ENCODE assay signal across 18 cellular contexts in the genomic region with DNA sequence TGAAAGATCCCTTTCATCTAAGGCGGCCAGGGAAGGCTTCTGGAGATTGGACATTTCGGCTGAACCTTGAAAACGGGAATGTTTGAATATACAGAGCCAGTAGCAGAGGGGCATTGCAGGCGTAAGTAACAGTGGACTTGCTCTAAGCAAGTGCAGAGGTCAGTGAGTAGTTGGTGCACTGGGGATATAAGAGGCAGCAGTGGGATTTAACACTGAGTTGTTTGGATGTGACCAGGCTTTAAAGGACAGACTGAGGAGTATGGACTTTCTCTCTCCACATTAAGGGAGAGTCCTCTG.
DNase-seq lines count a peak whose midpoint lies in the region; ATAC-seq and TF ChIP-seq lines count a peak whose summit lies in the region.
"Had no signal": no experiment of that assay in that cellular context is flagged by ENCODE, and none has a peak within 500 bp of the region (broad histone marks: within the 10 kb centered on the region; RNA-seq: fewer than 3 reads in every experiment).

No MANE protein-coding gene starts in this region.

- ATAC-seq in GM18868 (IDR thresholded peaks at IDR 0.05; ENCODE audit: unreplicated experiment) (no peak), HG03432 (IDR thresholded peaks at IDR 0.05; ENCODE audit: unreplicated experiment) (no peak)

- H3K27ac ChIP-seq in angular gyrus (ENCODE audit: low read depth, low read length): peak overlapping the region; percentile 89
- H3K27ac ChIP-seq in WERI-Rb-1: no peak overlapping the region
- H3K27ac ChIP-seq: brain microvascular endothelial cell, SJSA1 had no signal

- H3K4me1 ChIP-seq in HAP-1 (peaks cover 39% of the 10 kb centered on the region), iPS-15b (ENCODE audit: control insufficient read depth, insufficient read depth, low read length) (peaks cover 2% of the 10 kb centered on the region)

- H3K36me3 ChIP-seq in HAP-1 (replicated peaks): no peaks in the 10 kb centered on the region; the same call in 1 of the 2 replicates
- no peaks in the 10 kb centered on the region for H3K36me3 ChIP-seq in iPS-15b (ENCODE audit: control insufficient read depth, insufficient read depth, low read length)
- no peaks in the 10 kb centered on the region for H3K36me3 ChIP-seq in WERI-Rb-1
- H3K36me3 ChIP-seq: brain microvascular endothelial cell, esophagus muscularis mucosa, SJSA1, thoracic aorta had no signal

- H3K27me3 ChIP-seq in HAP-1 (ENCODE audit: low read depth) (no peaks in the 10 kb centered on the region), iPS-15b (ENCODE audit: control insufficient read depth, insufficient read depth, low read length) (peaks cover 35% of the 10 kb centered on the region), WERI-Rb-1 (ENCODE audit: insufficient read depth, low read depth, severe bottlenecking) (no peaks in the 10 kb centered on the region)

- no peaks in the 10 kb centered on the region for H3K9me3 ChIP-seq in HAP-1
- no peaks in the 10 kb centered on the region for H3K9me3 ChIP-seq in iPS-15b (ENCODE audit: control insufficient read depth, insufficient read depth, low read length)
- no peaks in the 10 kb centered on the region for H3K9me3 ChIP-seq in WERI-Rb-1 (ENCODE audit: severe bottlenecking)
- H3K9me3 ChIP-seq: esophagus muscularis mucosa, SJSA1, thoracic aorta had no signal

- H3K4me3 ChIP-seq in HAP-1 (peak overlapping the region; percentile 49), iPS-15b (ENCODE audit: low read depth, low read length) (peak overlapping the region; percentile 70), retinal pigment epithelial cell (ENCODE audit: low read length) (peak overlapping the region; percentile 66), WERI-Rb-1 (ENCODE audit: low read depth, low read length) (no peak overlapping the region)

- in situ Hi-C loops in HAP-1 (cut with MboI; ENCODE audit: low sequenced_read_pairs): no loop called here

- H3K9ac ChIP-seq in iPS-15b (ENCODE audit: low read depth, low read length): no peak overlapping the region

- no peak for DNase-seq in HAP-1 (ENCODE audit: low spot score in 2 of 2)
- DNase-seq in retinal pigment epithelial cell (ENCODE audit: low read depth): no peak
- no peak for DNase-seq in SIG-M5 treated with dmso at 0.1 percent for 504 hours (lab: John Stamatoyannopoulos, UW; ENCODE audit: unreplicated experiment)
- no peak for DNase-seq in WERI-Rb-1
- DNase-seq: activated CD4-positive, alpha-beta T cell treated with anti-CD3 and anti-CD28 coated beads for 48 hours; activated CD8-positive, alpha-beta memory T cell treated with anti-CD3 and anti-CD28 coated beads, Interleukin-2, amount 50 U/mL, for 4 hours; brain microvascular endothelial cell; KG1; NCI-H2081 treated with DMSO at 0.1 percent for 48 hours; OCI-M1; stimulated activated CD4-positive, alpha-beta T cell treated with anti-CD3 and anti-CD28 coated beads, Interleukin-4, amount 100 ng/mL, for 1 hour had no signal

- TF ChIP-seq CTCF in retinal pigment epithelial cell (conservative IDR thresholded peaks at IDR 0.05; ENCODE audit: low read depth, low read length) (no peak), WERI-Rb-1 (IDR thresholded peaks at IDR 0.05; ENCODE audit: low read depth, low read length) (no peak)
